In the genomic region with DNA sequence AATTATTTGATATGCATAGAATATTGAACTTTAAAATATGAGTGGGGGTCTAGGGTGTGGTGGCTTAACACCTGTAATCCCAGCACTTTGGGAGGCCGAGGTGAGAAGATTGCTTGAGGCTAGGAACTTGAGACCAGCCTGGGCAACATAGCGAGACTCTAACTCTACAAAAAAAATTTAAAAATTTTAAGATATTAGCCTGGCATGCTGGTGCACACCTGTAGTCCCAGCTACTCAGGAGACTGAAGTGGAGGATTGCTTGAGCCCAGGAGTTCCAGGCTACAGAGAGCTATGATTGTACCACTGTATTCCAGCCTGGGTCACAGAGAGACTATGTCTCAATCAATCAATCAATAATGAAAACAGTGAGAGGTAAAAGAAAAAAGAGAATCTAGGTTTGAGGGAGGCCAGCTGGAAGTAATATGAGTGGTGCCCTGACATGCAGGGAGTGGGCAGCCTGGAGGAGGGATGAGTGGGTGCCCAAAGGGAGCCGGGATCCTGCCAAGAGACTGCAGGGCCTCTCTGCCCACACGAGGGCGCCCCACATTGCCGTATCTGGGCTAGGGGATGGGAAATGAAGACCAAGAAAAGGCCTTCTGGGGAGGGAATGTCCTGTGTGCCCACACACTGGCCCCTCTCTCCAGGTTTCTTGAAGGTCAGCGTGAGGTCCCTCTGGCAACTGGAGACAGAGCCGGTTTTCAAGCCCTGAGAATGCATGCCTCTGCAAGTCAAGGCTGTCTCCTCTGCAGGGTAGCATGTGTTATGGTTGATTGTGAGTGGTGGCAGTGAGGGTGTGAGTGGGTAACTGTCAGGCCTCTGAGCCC, we compare ENCODE assay signal across 8 cellular contexts.
A peak's percentile ranks its signal among the peaks of the same experiment; 100 is the strongest.
DNase-seq lines count a peak whose midpoint lies in the region; ATAC-seq and TF ChIP-seq lines count a peak whose summit lies in the region.

No MANE protein-coding gene starts in this region.

- DNase-seq in DMS114 treated with DMSO at 0.1 percent for 48 hours (lab: John Stamatoyannopoulos, UW; ENCODE audit: unreplicated experiment) (peak; percentile 58), HFFc6 (peak; percentile 61), NCI-H226 (peak; percentile 61), dedifferentiated amniotic fluid mesenchymal stem cell (ENCODE audit: extremely low spot score) (peak; percentile 70), right lobe of liver (peak; percentile 69 to 76 (median 75))
- peak; percentile 91 for DNase-seq in activated CD4-positive, alpha-beta T cell treated with anti-CD3 and anti-CD28 coated beads, Interleukin-2, amount 10 ng/mL, durations not matched to agents 24 days and 14 days
- peak; percentile 21 to 69 (median 42) for DNase-seq in stimulated activated CD4-positive, alpha-beta T cell treated with anti-CD3 and anti-CD28 coated beads, TNF-alpha, amount 100 ng/mL, for 24 hours (ENCODE audit: low read depth in 3 of 3)

- no peak overlapping the region for H3K27ac ChIP-seq in right lobe of liver

- no peak overlapping the region for H3K27ac Mint-ChIP-seq in HFFc6
- H3K27ac Mint-ChIP-seq in activated CD4-positive, alpha-beta T cell treated with anti-CD3 and anti-CD28 coated beads, Interleukin-2, amount 10 ng/mL, durations not matched to agents 24 days and 14 days: no peak overlapping the region

- no peaks in the 10 kb centered on the region for H3K36me3 ChIP-seq in right lobe of liver

- peaks cover 6% of the 10 kb centered on the region for H3K27me3 Mint-ChIP-seq in HFFc6 (ENCODE audit: insufficient read depth)
- H3K27me3 Mint-ChIP-seq in activated CD4-positive, alpha-beta T cell treated with anti-CD3 and anti-CD28 coated beads, Interleukin-2, amount 10 ng/mL, durations not matched to agents 24 days and 14 days: peaks cover 22% of the 10 kb centered on the region

- H3K36me3 Mint-ChIP-seq in HFFc6 (ENCODE audit: low read depth): no peaks in the 10 kb centered on the region
- no peaks in the 10 kb centered on the region for H3K36me3 Mint-ChIP-seq in activated CD4-positive, alpha-beta T cell treated with anti-CD3 and anti-CD28 coated beads, Interleukin-2, amount 10 ng/mL, durations not matched to agents 24 days and 14 days (ENCODE audit: low read depth)

- peak; percentile 91 to 95 (median 94) for ATAC-seq in right lobe of liver
- no peak for ATAC-seq in HG03196 (IDR thresholded peaks at IDR 0.05; ENCODE audit: unreplicated experiment)

- TF ChIP-seq POLR2A in right lobe of liver (IDR thresholded peaks at IDR 0.05): no peak

- intact Hi-C loops in activated CD4-positive, alpha-beta T cell treated with anti-CD3 and anti-CD28 coated beads, Interleukin-2, amount 10 ng/mL, durations not matched to agents 24 days and 14 days (cut with micrococcal nuclease): loop anchor here (1.0 to 10.0 kb wide), 4 partner anchors 93 to 414 kb away; partner anchors contain the start of genes CTTNBP2NL and LRIG2
- intact Hi-C loops in right lobe of liver (cut with DNase I): no loop called here

- TF ChIP-seq CTCF in HFFc6 (IDR thresholded peaks at IDR 0.05): peak; percentile 95
- TF ChIP-seq CTCF in right lobe of liver (IDR thresholded peaks at IDR 0.05): peak; percentile 58 to 89 (median 86)

- no peaks in the 10 kb centered on the region for H3K9me3 ChIP-seq in right lobe of liver

- H3K4me1 ChIP-seq in right lobe of liver: no peaks in the 10 kb centered on the region

- no peak overlapping the region for H3K4me3 ChIP-seq in right lobe of liver

- H3K27me3 ChIP-seq in right lobe of liver: no peaks in the 10 kb centered on the region

- H3K4me1 Mint-ChIP-seq in HFFc6 (ENCODE audit: low read depth): peaks cover 13% of the 10 kb centered on the region
- peaks cover 2% of the 10 kb centered on the region for H3K4me1 Mint-ChIP-seq in activated CD4-positive, alpha-beta T cell treated with anti-CD3 and anti-CD28 coated beads, Interleukin-2, amount 10 ng/mL, durations not matched to agents 24 days and 14 days

- H3K4me3 Mint-ChIP-seq in HFFc6: no peak overlapping the region
- no peak overlapping the region for H3K4me3 Mint-ChIP-seq in activated CD4-positive, alpha-beta T cell treated with anti-CD3 and anti-CD28 coated beads, Interleukin-2, amount 10 ng/mL, durations not matched to agents 24 days and 14 days

- WGBS in right lobe of liver (ENCODE audit: insufficient coverage, low coverage, low lambda C conversion rate, missing lambda C conversion rate): 63% methylated on average over 3 of the region's 8 CpGs

- no peaks in the 10 kb centered on the region for H3K9me3 Mint-ChIP-seq in HFFc6
- no peaks in the 10 kb centered on the region for H3K9me3 Mint-ChIP-seq in activated CD4-positive, alpha-beta T cell treated with anti-CD3 and anti-CD28 coated beads, Interleukin-2, amount 10 ng/mL, durations not matched to agents 24 days and 14 days
